ENCODE assay signal across 10 cellular contexts in the genomic region with DNA sequence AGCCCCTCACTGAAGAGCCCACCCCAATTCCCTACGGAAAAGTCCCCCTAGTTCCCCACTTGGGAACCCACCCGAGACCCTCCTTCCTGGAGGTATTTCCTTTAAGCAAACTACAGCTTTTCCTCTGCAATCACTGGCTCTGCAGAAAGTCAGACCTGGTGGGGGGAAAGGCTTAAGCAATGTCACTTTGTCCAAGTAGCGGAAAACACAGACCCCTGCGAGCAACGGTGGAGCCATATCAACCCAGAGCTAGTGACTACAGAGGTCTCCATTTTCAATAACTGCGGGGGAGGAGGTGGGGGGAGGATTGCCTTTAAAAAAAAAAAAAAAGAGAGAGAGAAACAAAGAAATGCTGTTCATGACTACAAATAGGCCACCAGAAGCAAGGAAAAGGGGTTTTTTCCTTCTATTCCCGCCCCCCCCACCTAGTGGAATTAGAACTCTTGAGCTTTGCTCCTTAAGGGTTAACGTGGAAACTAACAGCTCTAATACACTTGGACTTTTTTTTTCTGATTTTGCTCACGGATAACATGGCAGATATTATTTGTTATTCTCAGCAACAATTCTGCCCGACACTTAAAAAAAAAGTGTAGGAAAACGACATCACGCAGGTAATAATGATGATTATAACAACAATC. TPM values are rescaled to one million over a fixed set of nuclear protein-coding genes. Genes with fewer than 3 reads are reported as not detected.
DNase-seq lines count a peak whose midpoint lies in the region; ATAC-seq and TF ChIP-seq lines count a peak whose summit lies in the region.
"Had no signal": no experiment of that assay in that cellular context is flagged by ENCODE, and none has a peak within 500 bp of the region (broad histone marks: within the 10 kb centered on the region; RNA-seq: fewer than 3 reads in every experiment).

No MANE protein-coding gene starts in this region.

- H3K4me3 ChIP-seq in WI38 (ENCODE audit: low read depth, low read length) = peak overlapping the region; percentile 63
- peak overlapping the region; percentile 51 for H3K4me3 ChIP-seq in iPS-18c (ENCODE audit: insufficient read depth, low read depth, low read length)
- peak overlapping the region; percentile 63 to 85 (median 79) for H3K4me3 ChIP-seq in skeletal muscle tissue (ENCODE audit: low read length in 3 of 3)

- H3K9me3 ChIP-seq in iPS-18c (ENCODE audit: control insufficient read depth, insufficient read depth, low read length) (no peaks in the 10 kb centered on the region), skeletal muscle tissue (ENCODE audit: control insufficient read depth in 3 of 3, low read length in 3 of 3) (no peaks in the 10 kb centered on the region)

- H3K4me1 ChIP-seq in skeletal muscle tissue (ENCODE audit: control insufficient read depth in 3 of 3, insufficient read depth in 3 of 3, low read length in 3 of 3) = peaks cover 10 to 17% (median 15%) of the 10 kb centered on the region in 3 donors

- peak overlapping the region; percentile 63 to 88 (median 66) for H3K9ac ChIP-seq in skeletal muscle tissue (ENCODE audit: low read depth in 1 of 3, low read length in 3 of 3)

- no peak for TF ChIP-seq CTCF in WI38 (IDR thresholded peaks at IDR 0.05; ENCODE audit: low read depth, low read length)

- peak overlapping the region; percentile 45 for H3K27ac ChIP-seq in skeletal muscle tissue (ENCODE audit: low read depth, low read length)
- H3K27ac ChIP-seq: 22Rv1 had no signal

- ATAC-seq in GM18505 (IDR thresholded peaks at IDR 0.05; ENCODE audit: unreplicated experiment) = no peak

- H3K36me3 ChIP-seq in skeletal muscle tissue (ENCODE audit: control insufficient read depth in 3 of 3, insufficient read depth in 3 of 3, low read length in 3 of 3) = no peaks in the 10 kb centered on the region

- peak; percentile 61 for DNase-seq in DMS 273 (lab: John Stamatoyannopoulos, UW; ENCODE audit: unreplicated experiment)
- no peak for DNase-seq in DMS 273 treated with DMSO at 0.1 percent for 48 hours (lab: John Stamatoyannopoulos, UW)
- DNase-seq in UCSD-AML1 (lab: John Stamatoyannopoulos, UW; ENCODE audit: unreplicated experiment) = no peak
- no peak for DNase-seq in D341Med (ENCODE audit: low spot score)

- no peaks in the 10 kb centered on the region for H3K27me3 ChIP-seq in skeletal muscle tissue (ENCODE audit: control insufficient read depth in 3 of 3, insufficient read depth in 3 of 3, low read length in 3 of 3)

- TF ChIP-seq POLR2A in GM18505 (IDR thresholded peaks at IDR 0.05; ENCODE audit: borderline replicate concordance, extremely low read depth, insufficient read depth, insufficient read length) = no peak

RNA-seq across cellular contexts. Expression of gene FRZB, which starts 1.1 kb away (rescaled TPM):
- 6.8 TPM for total RNA-seq in skeletal muscle tissue
- total RNA-seq: T-helper 1 cell treated with Interleukin-12 subunit alpha and Interleukin-12 subunit beta and Interleukin-4 antibody, amounts not matched to agents 30 ng/mL and 1 ng/mL, for 36 hours had no signal
